Comparison of ENCODE assay signal across 18 cellular contexts in the genomic region with DNA sequence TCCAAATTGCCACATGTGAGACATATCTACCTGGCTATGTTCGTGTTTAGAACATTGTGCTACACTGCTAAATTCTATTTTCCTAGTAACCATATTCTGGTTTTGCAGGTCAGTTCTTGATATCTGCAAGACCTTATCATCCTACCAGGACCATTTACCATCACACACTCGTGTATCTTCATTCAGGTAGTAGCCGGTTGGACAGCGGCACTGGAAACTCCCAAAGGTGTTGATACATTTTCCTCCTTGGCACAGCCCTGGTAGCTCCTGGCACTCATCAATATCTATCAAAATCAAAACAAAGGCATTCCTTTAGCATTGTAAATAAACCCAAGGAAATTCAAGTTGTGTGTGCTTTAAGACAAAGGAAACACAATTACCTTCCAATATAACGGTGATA.
DNase-seq lines count a peak whose midpoint lies in the region; ATAC-seq and TF ChIP-seq lines count a peak whose summit lies in the region.
"Had no signal": no experiment of that assay in that cellular context is flagged by ENCODE, and none has a peak within 500 bp of the region (broad histone marks: within the 10 kb centered on the region; RNA-seq: fewer than 3 reads in every experiment).

No MANE protein-coding gene starts in this region.

- peaks cover 31% of the 10 kb centered on the region for H3K27me3 Mint-ChIP-seq in HFFc6 (ENCODE audit: insufficient read depth)
- H3K27me3 Mint-ChIP-seq in chondrocyte (ENCODE audit: low read depth) = no peaks in the 10 kb centered on the region
- H3K27me3 Mint-ChIP-seq in endodermal cell (ENCODE audit: insufficient read depth) = peaks cover 11% of the 10 kb centered on the region

- TF ChIP-seq CTCF in HFFc6 (IDR thresholded peaks at IDR 0.05) (no peak), chondrocyte (IDR thresholded peaks at IDR 0.05) (no peak), endodermal cell (conservative IDR thresholded peaks at IDR 0.05) (no peak)

- H3K4me3 Mint-ChIP-seq in HFFc6 (no peak overlapping the region), chondrocyte (ENCODE audit: unreplicated experiment) (no peak overlapping the region), endodermal cell (no peak overlapping the region)
- H3K4me3 Mint-ChIP-seq: CD8-positive, alpha-beta memory T cell had no signal

- no peaks in the 10 kb centered on the region for H3K36me3 ChIP-seq in effector memory CD4-positive, alpha-beta T cell (ENCODE audit: control insufficient read depth, insufficient read depth, low read length)
- H3K36me3 ChIP-seq in endodermal cell (ENCODE audit: control insufficient read depth, insufficient read depth, low read length) = peaks cover 35% of the 10 kb centered on the region
- H3K36me3 ChIP-seq: BE2C, HAP-1 had no signal

- no peak for ATAC-seq in HG03196 (IDR thresholded peaks at IDR 0.05; ENCODE audit: unreplicated experiment)

- H3K36me3 Mint-ChIP-seq in HFFc6 (ENCODE audit: low read depth) (peaks cover 86% of the 10 kb centered on the region), chondrocyte (ENCODE audit: low read depth) (peaks cover 81% of the 10 kb centered on the region), endodermal cell (ENCODE audit: low read depth) (no peaks in the 10 kb centered on the region)
- H3K36me3 Mint-ChIP-seq: CD4-positive, CD25-positive, alpha-beta regulatory T cell; CD8-positive, alpha-beta memory T cell had no signal

- H3K27me3 ChIP-seq in effector memory CD4-positive, alpha-beta T cell (replicated peaks; ENCODE audit: control insufficient read depth, insufficient read depth, low read length, poor library complexity, severe bottlenecking) = no peaks in the 10 kb centered on the region
- H3K27me3 ChIP-seq in endodermal cell (ENCODE audit: control insufficient read depth, insufficient read depth, low read length, poor library complexity, severe bottlenecking) = peaks cover 5% of the 10 kb centered on the region
- H3K27me3 ChIP-seq: BE2C had no signal

- no peaks in the 10 kb centered on the region for H3K9me3 ChIP-seq in effector memory CD4-positive, alpha-beta T cell (ENCODE audit: control insufficient read depth, low read length)
- no peaks in the 10 kb centered on the region for H3K9me3 ChIP-seq in endodermal cell (ENCODE audit: control insufficient read depth, low read length)
- H3K9me3 ChIP-seq: HAP-1 had no signal

- no peaks in the 10 kb centered on the region for H3K4me1 ChIP-seq in effector memory CD4-positive, alpha-beta T cell (ENCODE audit: control insufficient read depth, insufficient read depth, low read length, poor library complexity, severe bottlenecking)
- no peaks in the 10 kb centered on the region for H3K4me1 ChIP-seq in endodermal cell (ENCODE audit: control insufficient read depth, insufficient read depth, low read length)
- H3K4me1 ChIP-seq: BE2C had no signal

- H3K27ac Mint-ChIP-seq in HFFc6 (peak overlapping the region; percentile 62; the same call in 1 of the 2 replicates), chondrocyte (ENCODE audit: unreplicated experiment) (peak overlapping the region; percentile 6), endodermal cell (no peak overlapping the region)
- H3K27ac Mint-ChIP-seq: CD4-positive, CD25-positive, alpha-beta regulatory T cell; CD8-positive, alpha-beta memory T cell had no signal

- no peak overlapping the region for H3K4me3 ChIP-seq in effector memory CD4-positive, alpha-beta T cell (ENCODE audit: insufficient read depth, low read depth, low read length, poor library complexity, severe bottlenecking)
- no peak overlapping the region for H3K4me3 ChIP-seq in endodermal cell (ENCODE audit: low read length)
- H3K4me3 ChIP-seq: HAP-1 had no signal

- 93% methylated on average over 4 to 5 of the region's 5 CpGs for WGBS in endodermal cell (ENCODE audit: insufficient coverage in 1 of 2, insufficient read length in 1 of 2), 2 experiments

- H3K9me3 Mint-ChIP-seq in HFFc6 (no peaks in the 10 kb centered on the region), chondrocyte (ENCODE audit: low read depth) (no peaks in the 10 kb centered on the region), endodermal cell (no peaks in the 10 kb centered on the region)
- H3K9me3 Mint-ChIP-seq: CD4-positive, CD25-positive, alpha-beta regulatory T cell; CD8-positive, alpha-beta memory T cell had no signal

- no peak for TF ChIP-seq EP300 in Ishikawa (IDR thresholded peaks at IDR 0.05; ENCODE audit: borderline replicate concordance)

- H3K27ac ChIP-seq in effector memory CD4-positive, alpha-beta T cell (ENCODE audit: insufficient read depth, low read length, poor library complexity, severe bottlenecking) = no peak overlapping the region
- no peak overlapping the region for H3K27ac ChIP-seq in endodermal cell (ENCODE audit: low read depth, low read length)
- H3K27ac ChIP-seq: HL-60 had no signal

- H3K4me1 Mint-ChIP-seq in HFFc6 (ENCODE audit: low read depth) (peaks cover 85% of the 10 kb centered on the region), chondrocyte (ENCODE audit: low read depth) (peaks cover 51% of the 10 kb centered on the region), endodermal cell (no peaks in the 10 kb centered on the region)
- H3K4me1 Mint-ChIP-seq: CD4-positive, CD25-positive, alpha-beta regulatory T cell; CD8-positive, alpha-beta memory T cell had no signal

- DNase-seq in HFFc6 (no peak), chondrocyte (ENCODE audit: low spot score) (no peak), endodermal cell (no peak)
- no peak for DNase-seq in effector memory CD4-positive, alpha-beta T cell
- DNase-seq: ACHN; BE2C; C1 segment of cervical spinal cord; CD4-positive, CD25-positive, alpha-beta regulatory T cell; CD8-positive, alpha-beta memory T cell; COR-L47; DMS 273 treated with DMSO at 0.1 percent for 48 hours; DMS53; DND-41; KBM-7 had no signal

- no peak overlapping the region for H3K9ac ChIP-seq in endodermal cell (ENCODE audit: extremely low read depth, low read length, poor library complexity, severe bottlenecking)

- no peak for TF ChIP-seq RAD21 in Ishikawa (IDR thresholded peaks at IDR 0.05; ENCODE audit: low read depth)

TF ChIP-seq in Ishikawa, 13 proteins besides CTCF, POLR2A, EP300 and RAD21:
- TF ChIP-seq YY1 (IDR thresholded peaks at IDR 0.05; ENCODE audit: low read depth) (no peak), CEBPB (IDR thresholded peaks at IDR 0.05) (no peak), ZBTB7A (IDR thresholded peaks at IDR 0.05; ENCODE audit: low read depth) (no peak), TAF1 (IDR thresholded peaks at IDR 0.05; ENCODE audit: low read depth) (no peak), CREB1 (IDR thresholded peaks at IDR 0.05; ENCODE audit: low read depth) (no peak)
- TF ChIP-seq, protein P1, sequence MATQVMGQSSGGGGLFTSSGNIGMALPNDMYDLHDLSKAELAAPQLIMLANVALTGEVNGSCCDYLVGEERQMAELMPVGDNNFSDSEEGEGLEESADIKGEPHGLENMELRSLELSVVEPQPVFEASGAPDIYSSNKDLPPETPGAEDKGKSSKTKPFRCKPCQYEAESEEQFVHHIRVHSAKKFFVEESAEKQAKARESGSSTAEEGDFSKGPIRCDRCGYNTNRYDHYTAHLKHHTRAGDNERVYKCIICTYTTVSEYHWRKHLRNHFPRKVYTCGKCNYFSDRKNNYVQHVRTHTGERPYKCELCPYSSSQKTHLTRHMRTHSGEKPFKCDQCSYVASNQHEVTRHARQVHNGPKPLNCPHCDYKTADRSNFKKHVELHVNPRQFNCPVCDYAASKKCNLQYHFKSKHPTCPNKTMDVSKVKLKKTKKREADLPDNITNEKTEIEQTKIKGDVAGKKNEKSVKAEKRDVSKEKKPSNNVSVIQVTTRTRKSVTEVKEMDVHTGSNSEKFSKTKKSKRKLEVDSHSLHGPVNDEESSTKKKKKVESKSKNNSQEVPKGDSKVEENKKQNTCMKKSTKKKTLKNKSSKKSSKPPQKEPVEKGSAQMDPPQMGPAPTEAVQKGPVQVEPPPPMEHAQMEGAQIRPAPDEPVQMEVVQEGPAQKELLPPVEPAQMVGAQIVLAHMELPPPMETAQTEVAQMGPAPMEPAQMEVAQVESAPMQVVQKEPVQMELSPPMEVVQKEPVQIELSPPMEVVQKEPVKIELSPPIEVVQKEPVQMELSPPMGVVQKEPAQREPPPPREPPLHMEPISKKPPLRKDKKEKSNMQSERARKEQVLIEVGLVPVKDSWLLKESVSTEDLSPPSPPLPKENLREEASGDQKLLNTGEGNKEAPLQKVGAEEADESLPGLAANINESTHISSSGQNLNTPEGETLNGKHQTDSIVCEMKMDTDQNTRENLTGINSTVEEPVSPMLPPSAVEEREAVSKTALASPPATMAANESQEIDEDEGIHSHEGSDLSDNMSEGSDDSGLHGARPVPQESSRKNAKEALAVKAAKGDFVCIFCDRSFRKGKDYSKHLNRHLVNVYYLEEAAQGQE (IDR thresholded peaks at IDR 0.05; ENCODE audit: low read depth) = peak; percentile 54; the same call in 1 of the 2 replicates
